8 cellular contexts compared by ENCODE assay signal in the genomic region with DNA sequence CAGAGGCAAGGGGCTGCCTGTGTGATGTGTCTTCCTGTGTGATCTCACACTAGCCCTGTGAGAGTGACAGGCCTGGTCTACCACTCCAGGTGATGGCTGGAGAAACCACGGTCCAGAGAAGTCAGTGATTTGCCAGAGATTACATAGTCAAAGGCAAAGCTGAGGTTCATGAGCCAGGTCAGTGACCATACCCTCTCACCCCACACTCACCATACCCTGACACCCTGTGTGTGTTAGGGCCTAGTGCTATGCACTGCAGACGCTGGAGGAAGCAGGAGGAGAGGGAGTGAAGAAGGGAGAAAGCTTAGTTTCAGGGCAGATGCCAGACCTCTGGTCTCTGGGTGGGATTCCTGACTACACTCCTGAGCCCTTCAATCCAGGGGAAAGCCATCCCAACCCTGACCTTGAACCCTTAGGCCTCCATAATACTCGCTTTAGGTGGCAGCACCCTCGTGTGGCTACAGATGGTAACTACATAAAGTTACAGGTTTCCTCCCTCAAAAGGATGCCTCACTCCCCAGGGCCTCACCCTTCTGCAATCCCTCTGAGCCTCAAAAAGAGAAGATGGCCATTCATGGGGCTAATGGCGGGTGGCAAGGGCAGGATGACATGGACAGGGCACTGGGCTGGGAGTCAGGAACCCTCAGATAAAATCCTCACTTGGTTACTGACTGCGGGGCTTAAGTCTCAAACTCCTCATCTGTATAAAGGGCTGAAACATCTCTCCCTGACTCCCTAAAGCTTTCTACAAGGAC. TPM values are rescaled to one million over a fixed set of nuclear protein-coding genes. Genes with fewer than 3 reads are reported as not detected.
DNase-seq lines count a peak whose midpoint lies in the region; ATAC-seq and TF ChIP-seq lines count a peak whose summit lies in the region.

No MANE protein-coding gene starts in this region.

- H3K4me3 Mint-ChIP-seq in activated B cell treated with CpG ODN at 0.5 μM for 24 hours, result no peak overlapping the region

- no peaks in the 10 kb centered on the region for H3K4me1 ChIP-seq in thoracic aorta (ENCODE audit: control insufficient read depth in 1 of 2, low read depth in 2 of 2)

- H3K4me1 Mint-ChIP-seq in activated B cell treated with CpG ODN at 0.5 μM for 24 hours, result peaks cover 14% of the 10 kb centered on the region

- H3K36me3 ChIP-seq in thoracic aorta, result peaks cover 6% of the 10 kb centered on the region

- no peak overlapping the region for H3K27ac ChIP-seq in thoracic aorta

- H3K9me3 Mint-ChIP-seq in activated B cell treated with CpG ODN at 0.5 μM for 24 hours, result no peaks in the 10 kb centered on the region

- H3K27ac Mint-ChIP-seq in activated B cell treated with CpG ODN at 0.5 μM for 24 hours, result no peak overlapping the region

- CTCF ChIA-PET in activated B cell treated with CpG ODN at 0.5 μM for 24 hours (lab: Charles Lee), result interaction anchor here (0.8 to 4.6 kb wide), 12 partner anchors 10 to 1693 kb away, joined by 3 to 70 read pairs (median 4); a partner anchor contains a TSS

- no peaks in the 10 kb centered on the region for H3K27me3 Mint-ChIP-seq in activated B cell treated with CpG ODN at 0.5 μM for 24 hours

- DNase-seq in NCI-H524 (lab: John Stamatoyannopoulos, UW), result peak; percentile 20 to 32
- no peak for DNase-seq in NCI-H524 treated with DMSO at 0.1 percent for 48 hours (lab: John Stamatoyannopoulos, UW)
- peak; percentile 42 for DNase-seq in NCI-H1105 treated with DMSO at 0.1 percent for 48 hours (lab: John Stamatoyannopoulos, UW)
- DNase-seq in activated B cell treated with CpG ODN at 0.5 μM for 24 hours, result no peak
- peak; percentile 60 for DNase-seq in dermis blood vessel endothelial cell
- DNase-seq in lung microvascular endothelial cell (ENCODE audit: low read depth in 2 of 2), result peak; percentile 41 to 51
- no peak for DNase-seq in thoracic aorta (ENCODE audit: low spot score)

- TF ChIP-seq CTCF in activated B cell treated with CpG ODN at 0.5 μM for 24 hours (IDR thresholded peaks at IDR 0.05) (peak; percentile 76), thoracic aorta (IDR thresholded peaks at IDR 0.05) (peak; percentile 69)

- POLR2A ChIA-PET in activated B cell treated with CpG ODN at 0.5 μM for 24 hours (lab: Charles Lee), result no interaction called here

- H3K36me3 Mint-ChIP-seq in activated B cell treated with CpG ODN at 0.5 μM for 24 hours (ENCODE audit: low read depth), result peaks cover 34% of the 10 kb centered on the region

- H3K4me3 ChIP-seq in thoracic aorta, result no peak overlapping the region

- H3K27me3 ChIP-seq in thoracic aorta (replicated peaks; ENCODE audit: insufficient read depth), result no peaks in the 10 kb centered on the region

- intact Hi-C loops in activated B cell treated with CpG ODN at 0.5 μM for 24 hours (cut with micrococcal nuclease), result loop anchor here (1.0 to 5.0 kb wide), 4 partner anchors 128 to 210 kb away; no protein-coding TSS in a partner anchor

- peak; percentile 56 for ATAC-seq in activated B cell treated with CpG ODN at 0.5 μM for 24 hours (ENCODE audit: low read depth)
- ATAC-seq in thoracic aorta (ENCODE audit: insufficient number of reproducible peaks, low FRiP score, low read depth), result no peak
- no peak for ATAC-seq in GM18520 (IDR thresholded peaks at IDR 0.05; ENCODE audit: unreplicated experiment)

- H3K9me3 ChIP-seq in thoracic aorta, result no peaks in the 10 kb centered on the region

RNA-seq across cellular contexts. Expression of a gene that starts 20.8 kb away (rescaled TPM):
- total RNA-seq in activated B cell treated with CpG ODN at 0.5 μM for 24 hours (0.71 and 0.81 TPM in 2 replicates), dermis blood vessel endothelial cell (22.0 and 55.3 TPM in 2 replicates), lung microvascular endothelial cell (20.9 and 42.9 TPM in 2 replicates), thoracic aorta (10 to 100 TPM; 51.6 to 75.4 TPM)

Comparison
In these comparisons a context has a peak if more than half of its experiments do, and no peak if none do; other contexts are left out.
1. DNase-seq: peak in NCI-H524 (2 of 2), NCI-H1105 treated with DMSO at 0.1 percent for 48 hours (single experiment), dermis blood vessel endothelial cell (single experiment) and lung microvascular endothelial cell (2 of 2); none in NCI-H524 treated with DMSO at 0.1 percent for 48 hours (single experiment), activated B cell treated with CpG ODN at 0.5 μM for 24 hours (single experiment) and thoracic aorta (single experiment).
2. RNA of a gene that starts 20.8 kb away (total RNA-seq): 51.6 to 75.4 TPM in thoracic aorta, 20.9 to 42.9 TPM in lung microvascular endothelial cell and 22.0 to 55.3 TPM in dermis blood vessel endothelial cell; 0.71 to 0.81 TPM in activated B cell treated with CpG ODN at 0.5 μM for 24 hours; every median in the first group is over 10 times any median in the second.